ENCODE assay signal across 18 cellular contexts in the genomic region with DNA sequence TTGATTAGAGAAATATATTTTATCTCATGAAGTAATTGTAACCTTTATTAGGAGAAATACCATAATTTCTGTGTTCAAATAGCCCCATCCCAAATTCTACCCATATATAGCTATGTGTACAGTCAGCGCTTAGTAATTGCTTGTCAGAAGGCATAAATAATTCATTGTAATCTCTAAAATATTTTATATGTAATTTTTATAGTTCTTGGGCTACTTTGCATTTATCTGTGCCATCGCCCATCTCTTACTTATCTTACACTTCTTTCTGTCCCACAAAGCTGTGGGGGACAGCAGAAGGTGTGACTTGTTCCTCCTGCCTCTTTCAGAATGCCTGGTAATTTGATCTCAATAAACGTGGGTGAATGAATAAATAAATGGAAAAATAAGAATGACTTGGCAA.
DNase-seq lines count a peak whose midpoint lies in the region; ATAC-seq, FAIRE-seq and TF ChIP-seq lines count a peak whose summit lies in the region.
"Had no signal": no experiment of that assay in that cellular context is flagged by ENCODE, and none has a peak within 500 bp of the region (broad histone marks: within the 10 kb centered on the region; RNA-seq: fewer than 3 reads in every experiment).

No MANE protein-coding gene starts in this region.

- H3K27me3 ChIP-seq in muscle layer of duodenum (ENCODE audit: low read depth, low read length) (no peaks in the 10 kb centered on the region), tibial artery (no peaks in the 10 kb centered on the region)
- H3K27me3 ChIP-seq: Peyer's patch had no signal

- H3K4me1 ChIP-seq in muscle layer of duodenum (ENCODE audit: control insufficient read depth in 1 of 2, insufficient read depth in 2 of 2, low read length in 2 of 2) (no peaks in the 10 kb centered on the region), tibial artery (peaks cover 0 to 33% (median 11%) of the 10 kb centered on the region in 4 donors)
- H3K4me1 ChIP-seq: Caco-2 had no signal

- ATAC-seq in SK-N-SH treated with all-trans-retinoic acid at 6 μM for 48 hours, result peak; percentile 4; the same call in 2 of the 3 replicates
- no peak for ATAC-seq in GM19397 (IDR thresholded peaks at IDR 0.05; ENCODE audit: unreplicated experiment)
- no peak for ATAC-seq in HG03439 (IDR thresholded peaks at IDR 0.05; ENCODE audit: unreplicated experiment)

- H3K9me3 ChIP-seq in muscle layer of duodenum (ENCODE audit: control insufficient read depth in 1 of 2, low read length in 2 of 2), result no peaks in the 10 kb centered on the region
- H3K9me3 ChIP-seq in tibial artery, result no peaks in the 10 kb centered on the region
- H3K9me3 ChIP-seq: Caco-2, Peyer's patch had no signal

- DNase-seq in H54 (ENCODE audit: insufficient read length, low spot score) (no peak), tibial artery (no peak)
- no peak for DNase-seq in effector CD8-positive, alpha-beta T cell (lab: John Stamatoyannopoulos, UW)
- DNase-seq: Caco-2, KG1, NCI-H1105, NCI-H1694 treated with DMSO at 0.1 percent for 48 hours, NCI-H446 treated with DMSO at 0.1 percent for 48 hours, NCI-H748 treated with DMSO at 0.1 percent for 48 hours, Peyer's patch, Right ventricle myocardium superior had no signal

- peak; percentile 50 for FAIRE-seq in H54 (lab: Jason Lieb, UNC)
- FAIRE-seq: G401.6, GM12891 had no signal

- TF ChIP-seq CTCF in tibial artery (IDR thresholded peaks at IDR 0.05), result no peak

- TF ChIP-seq POLR2A in H54 (IDR thresholded peaks at IDR 0.05; ENCODE audit: low read depth, low read length), result no peak

- H3K4me3 ChIP-seq in muscle layer of duodenum (ENCODE audit: low read depth in 1 of 2, low read length in 2 of 2) (no peak overlapping the region), tibial artery (no peak overlapping the region)
- H3K4me3 ChIP-seq: Peyer's patch had no signal

- H3K36me3 ChIP-seq in muscle layer of duodenum (ENCODE audit: control insufficient read depth in 1 of 2, insufficient read depth in 2 of 2, low read length in 2 of 2) (no peaks in the 10 kb centered on the region), tibial artery (no peaks in the 10 kb centered on the region)
- H3K36me3 ChIP-seq: Peyer's patch had no signal

- intact Hi-C loops in tibial artery (cut with DNase I; ENCODE audit: low total_unique reads), result no loop called here

- peak overlapping the region; percentile 0 for H3K27ac ChIP-seq in muscle layer of duodenum (ENCODE audit: low read length)
- H3K27ac ChIP-seq in tibial artery, result peak overlapping the region; percentile 1 to 24
- H3K27ac ChIP-seq: C4-2B, Peyer's patch had no signal

TF ChIP-seq in SK-N-SH treated with all-trans-retinoic acid at 6 μM for 48 hours, 23 proteins besides CTCF, POLR2A, EP300 and RAD21:
- TF ChIP-seq, protein P1, sequence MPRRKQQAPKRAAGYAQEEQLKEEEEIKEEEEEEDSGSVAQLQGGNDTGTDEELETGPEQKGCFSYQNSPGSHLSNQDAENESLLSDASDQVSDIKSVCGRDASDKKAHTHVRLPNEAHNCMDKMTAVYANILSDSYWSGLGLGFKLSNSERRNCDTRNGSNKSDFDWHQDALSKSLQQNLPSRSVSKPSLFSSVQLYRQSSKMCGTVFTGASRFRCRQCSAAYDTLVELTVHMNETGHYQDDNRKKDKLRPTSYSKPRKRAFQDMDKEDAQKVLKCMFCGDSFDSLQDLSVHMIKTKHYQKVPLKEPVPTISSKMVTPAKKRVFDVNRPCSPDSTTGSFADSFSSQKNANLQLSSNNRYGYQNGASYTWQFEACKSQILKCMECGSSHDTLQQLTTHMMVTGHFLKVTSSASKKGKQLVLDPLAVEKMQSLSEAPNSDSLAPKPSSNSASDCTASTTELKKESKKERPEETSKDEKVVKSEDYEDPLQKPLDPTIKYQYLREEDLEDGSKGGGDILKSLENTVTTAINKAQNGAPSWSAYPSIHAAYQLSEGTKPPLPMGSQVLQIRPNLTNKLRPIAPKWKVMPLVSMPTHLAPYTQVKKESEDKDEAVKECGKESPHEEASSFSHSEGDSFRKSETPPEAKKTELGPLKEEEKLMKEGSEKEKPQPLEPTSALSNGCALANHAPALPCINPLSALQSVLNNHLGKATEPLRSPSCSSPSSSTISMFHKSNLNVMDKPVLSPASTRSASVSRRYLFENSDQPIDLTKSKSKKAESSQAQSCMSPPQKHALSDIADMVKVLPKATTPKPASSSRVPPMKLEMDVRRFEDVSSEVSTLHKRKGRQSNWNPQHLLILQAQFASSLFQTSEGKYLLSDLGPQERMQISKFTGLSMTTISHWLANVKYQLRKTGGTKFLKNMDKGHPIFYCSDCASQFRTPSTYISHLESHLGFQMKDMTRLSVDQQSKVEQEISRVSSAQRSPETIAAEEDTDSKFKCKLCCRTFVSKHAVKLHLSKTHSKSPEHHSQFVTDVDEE (CRISPR knock-in tag; IDR thresholded peaks at IDR 0.05), result no peak
- TF ChIP-seq, protein P2, sequence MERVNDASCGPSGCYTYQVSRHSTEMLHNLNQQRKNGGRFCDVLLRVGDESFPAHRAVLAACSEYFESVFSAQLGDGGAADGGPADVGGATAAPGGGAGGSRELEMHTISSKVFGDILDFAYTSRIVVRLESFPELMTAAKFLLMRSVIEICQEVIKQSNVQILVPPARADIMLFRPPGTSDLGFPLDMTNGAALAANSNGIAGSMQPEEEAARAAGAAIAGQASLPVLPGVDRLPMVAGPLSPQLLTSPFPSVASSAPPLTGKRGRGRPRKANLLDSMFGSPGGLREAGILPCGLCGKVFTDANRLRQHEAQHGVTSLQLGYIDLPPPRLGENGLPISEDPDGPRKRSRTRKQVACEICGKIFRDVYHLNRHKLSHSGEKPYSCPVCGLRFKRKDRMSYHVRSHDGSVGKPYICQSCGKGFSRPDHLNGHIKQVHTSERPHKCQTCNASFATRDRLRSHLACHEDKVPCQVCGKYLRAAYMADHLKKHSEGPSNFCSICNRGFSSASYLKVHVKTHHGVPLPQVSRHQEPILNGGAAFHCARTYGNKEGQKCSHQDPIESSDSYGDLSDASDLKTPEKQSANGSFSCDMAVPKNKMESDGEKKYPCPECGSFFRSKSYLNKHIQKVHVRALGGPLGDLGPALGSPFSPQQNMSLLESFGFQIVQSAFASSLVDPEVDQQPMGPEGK (CRISPR knock-in tag; IDR thresholded peaks at IDR 0.05; ENCODE audit: borderline replicate concordance), result no peak
- no peak for TF ChIP-seq GLIS3 (CRISPR knock-in tag; IDR thresholded peaks at IDR 0.05)
- TF ChIP-seq TCF4 (CRISPR knock-in tag; IDR thresholded peaks at IDR 0.05; ENCODE audit: borderline replicate concordance), result no peak
- no peak for TF ChIP-seq ARNTL (CRISPR knock-in tag; IDR thresholded peaks at IDR 0.05; ENCODE audit: borderline replicate concordance, low read depth)
- no peak for TF ChIP-seq PPARA (CRISPR knock-in tag; IDR thresholded peaks at IDR 0.05; ENCODE audit: borderline replicate concordance)
- TF ChIP-seq, protein P3, sequence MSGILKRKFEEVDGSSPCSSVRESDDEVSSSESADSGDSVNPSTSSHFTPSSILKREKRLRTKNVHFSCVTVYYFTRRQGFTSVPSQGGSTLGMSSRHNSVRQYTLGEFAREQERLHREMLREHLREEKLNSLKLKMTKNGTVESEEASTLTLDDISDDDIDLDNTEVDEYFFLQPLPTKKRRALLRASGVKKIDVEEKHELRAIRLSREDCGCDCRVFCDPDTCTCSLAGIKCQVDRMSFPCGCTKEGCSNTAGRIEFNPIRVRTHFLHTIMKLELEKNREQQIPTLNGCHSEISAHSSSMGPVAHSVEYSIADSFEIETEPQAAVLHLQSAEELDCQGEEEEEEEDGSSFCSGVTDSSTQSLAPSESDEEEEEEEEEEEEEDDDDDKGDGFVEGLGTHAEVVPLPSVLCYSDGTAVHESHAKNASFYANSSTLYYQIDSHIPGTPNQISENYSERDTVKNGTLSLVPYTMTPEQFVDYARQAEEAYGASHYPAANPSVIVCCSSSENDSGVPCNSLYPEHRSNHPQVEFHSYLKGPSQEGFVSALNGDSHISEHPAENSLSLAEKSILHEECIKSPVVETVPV (CRISPR knock-in tag; IDR thresholded peaks at IDR 0.05), result no peak
